Comparison of ENCODE assay signal across 15 cellular contexts in genomic region chr3:51963951-51964451, GRCh38. TPM values are rescaled to one million over a fixed set of nuclear protein-coding genes. Genes with fewer than 3 reads are reported as not detected.
DNase-seq lines count a peak whose midpoint lies in the region; ATAC-seq and TF ChIP-seq lines count a peak whose summit lies in the region.
"Had no signal": no experiment of that assay in that cellular context is flagged by ENCODE, and none has a peak within 500 bp of the region (broad histone marks: within the 10 kb centered on the region; RNA-seq: fewer than 3 reads in every experiment).

No MANE protein-coding gene starts in this region.

- intact Hi-C loops in left cardiac atrium (cut with DNase I) (no loop called here), psoas muscle (cut with DNase I) (no loop called here)

- H3K9ac ChIP-seq in NT2/D1 (ENCODE audit: insufficient read length, low read depth), result peak overlapping the region; percentile 32

- H3K4me3 ChIP-seq in HEK293 (ENCODE audit: low read depth, low read length), result no peak overlapping the region
- H3K4me3 ChIP-seq in NT2/D1 (ENCODE audit: insufficient read length, low read depth), result no peak overlapping the region
- peak overlapping the region; percentile 1 for H3K4me3 ChIP-seq in psoas muscle
- H3K4me3 ChIP-seq in coronary artery, result no peak overlapping the region

- POLR2A ChIA-PET in HEK293 (lab: Yijun Ruan, JAX), result no interaction called here

- H3K27me3 ChIP-seq in NT2/D1 (ENCODE audit: insufficient read depth, insufficient read length) (no peaks in the 10 kb centered on the region), psoas muscle (ENCODE audit: insufficient read depth in 3 of 3, low read length in 2 of 3) (no peaks in the 10 kb centered on the region)

- DNase-seq in NT2/D1 (ENCODE audit: low read depth, low spot score) (no peak), left cardiac atrium (peak; percentile 35), psoas muscle (peak; percentile 66 to 82), coronary artery (ENCODE audit: low spot score) (no peak), T-helper 17 cell (no peak)
- DNase-seq: activated CD8-positive, alpha-beta T cell treated with anti-CD3 and anti-CD28 coated beads, Interleukin-2, amount 10 ng/mL, durations not matched to agents 7 days and 5 days; activated gamma-delta T cell; CD4-positive, CD25-positive, alpha-beta regulatory T cell; NCI-H2029; small intestine had no signal

- H3K4me1 ChIP-seq in HEK293 (ENCODE audit: control insufficient read depth, insufficient read depth, low read length), result 0 out of 2 replicates have a peak, but pooled peaks cover 2% of the 10 kb centered on the region
- peaks cover 38% of the 10 kb centered on the region for H3K4me1 ChIP-seq in NT2/D1 (ENCODE audit: insufficient read depth, insufficient read length)
- H3K4me1 ChIP-seq in psoas muscle, result peaks cover 48% of the 10 kb centered on the region

- H3K9me3 ChIP-seq in HEK293 (ENCODE audit: control insufficient read depth, insufficient read depth, low read depth, low read length) (no peaks in the 10 kb centered on the region), NT2/D1 (ENCODE audit: insufficient read depth, low read length) (no peaks in the 10 kb centered on the region), psoas muscle (no peaks in the 10 kb centered on the region), T-helper 17 cell (ENCODE audit: control insufficient read depth, low read length, poor library complexity, severe bottlenecking) (no peaks in the 10 kb centered on the region)

- H3K4me1 Mint-ChIP-seq in T-helper 17 cell, result peaks cover 20% of the 10 kb centered on the region

- TF ChIP-seq CTCF in HEK293 (tag by site-specific recombination; IDR thresholded peaks at IDR 0.05) (no peak), psoas muscle (IDR thresholded peaks at IDR 0.05) (no peak), coronary artery (IDR thresholded peaks at IDR 0.05) (no peak)

- no peak overlapping the region for H3K4me3 Mint-ChIP-seq in T-helper 17 cell
- H3K4me3 Mint-ChIP-seq: activated CD8-positive, alpha-beta T cell treated with anti-CD3 and anti-CD28 coated beads, Interleukin-2, amount 10 ng/mL, durations not matched to agents 7 days and 5 days; central memory CD8-positive, alpha-beta T cell had no signal

- peaks cover 0 to 18% of the 10 kb centered on the region in 2 experiments; a peak in 1 of 3 replicates for H3K36me3 ChIP-seq in HEK293 (ENCODE audit: control insufficient read depth in 2 of 2, insufficient read depth in 1 of 2, low read length in 2 of 2)
- peaks cover 44% of the 10 kb centered on the region for H3K36me3 ChIP-seq in NT2/D1 (ENCODE audit: insufficient read depth, insufficient read length, low read length)
- H3K36me3 ChIP-seq in psoas muscle (ENCODE audit: insufficient read depth in 1 of 2, low read depth in 1 of 2), result peaks cover 0 to 26% of the 10 kb centered on the region in 2 donors

- no peak for ATAC-seq in left cardiac atrium
- ATAC-seq in psoas muscle, result peak; percentile 53 to 76 (median 62)
- no peak for ATAC-seq in HG02571 (IDR thresholded peaks at IDR 0.05; ENCODE audit: unreplicated experiment)
- no peak for ATAC-seq in GM21529 (IDR thresholded peaks at IDR 0.05; ENCODE audit: unreplicated experiment)
- ATAC-seq in T-helper 17 cell, result no peak
- ATAC-seq: activated CD8-positive, alpha-beta T cell treated with anti-CD3 and anti-CD28 coated beads, Interleukin-2, amount 10 ng/mL, durations not matched to agents 7 days and 5 days had no signal

- WGBS in psoas muscle, 3 donors, result 19 to 29% (median 27%) methylated on average over 8 to 12 of the region's 12 CpGs

- H3K27ac ChIP-seq in HEK293 (ENCODE audit: extremely low read depth, low read depth, low read length), result no peak overlapping the region
- H3K27ac ChIP-seq in psoas muscle, result peak overlapping the region; percentile 64
- H3K27ac ChIP-seq in coronary artery, result no peak overlapping the region

- H3K27me3 Mint-ChIP-seq in T-helper 17 cell, result no peaks in the 10 kb centered on the region
- H3K27me3 Mint-ChIP-seq: CD4-positive, CD25-positive, alpha-beta regulatory T cell; central memory CD8-positive, alpha-beta T cell had no signal

- peaks cover 6% of the 10 kb centered on the region for H3K36me3 Mint-ChIP-seq in T-helper 17 cell (ENCODE audit: low read depth)
- H3K36me3 Mint-ChIP-seq: CD4-positive, CD25-positive, alpha-beta regulatory T cell had no signal

- CTCF ChIA-PET in HEK293 (lab: Yijun Ruan, JAX), result interaction anchor here (2.3 kb wide), 1 partner anchor 10 kb away, joined by 12 read pairs; the partner anchor contains the start of genes ABHD14A and ABHD14B

- no peak overlapping the region for H3K27ac Mint-ChIP-seq in T-helper 17 cell
- H3K27ac Mint-ChIP-seq: activated CD8-positive, alpha-beta T cell treated with anti-CD3 and anti-CD28 coated beads, Interleukin-2, amount 10 ng/mL, durations not matched to agents 7 days and 5 days had no signal

TF ChIP-seq in HEK293, 187 proteins besides CTCF, POLR2A, EP300 and RAD21:
- no peak for TF ChIP-seq TRIM28 (IDR thresholded peaks at IDR 0.05; ENCODE audit: borderline replicate concordance, low read length)
- peak; percentile 46 for TF ChIP-seq EGR2 (tag by site-specific recombination; IDR thresholded peaks at IDR 0.05; ENCODE audit: low read depth)

RNA-seq across cellular contexts. Expression of gene PCBP4, which starts 3.3 kb away (rescaled TPM):
- total RNA-seq in left cardiac atrium (10 to 100 TPM; 49.1 to 68.3 TPM), psoas muscle (100 to 1,000 TPM; 117 to 161 (median 126) TPM), T-helper 17 cell (10 to 100 TPM; 20.2 to 28.7 TPM)
- polyA plus RNA-seq in psoas muscle, result 100 to 1,000 TPM in 1 of 3 donors, 10 to 100 TPM in 2; 36.0 to 133 (median 60.7) TPM

RNA-seq across cellular contexts. Expression of gene GPR62, which starts 8.8 kb away (rescaled TPM):
- total RNA-seq in left cardiac atrium (under 1 TPM in 1 of 2 donors, not detected in 1; 0.53 TPM), psoas muscle (under 1 TPM; 0.16 to 0.65 (median 0.32) TPM), T-helper 17 cell (not detected)
- polyA plus RNA-seq in psoas muscle, result under 1 TPM; 0.04 to 0.93 (median 0.07) TPM
- total RNA-seq: activated CD8-positive, alpha-beta T cell treated with anti-CD3 and anti-CD28 coated beads, Interleukin-2, amount 10 ng/mL, durations not matched to agents 7 days and 5 days; CD4-positive, CD25-positive, alpha-beta regulatory T cell; RPMI7951 had no signal

RNA-seq across cellular contexts. Expression of gene ABHD14B, which starts 9.8 kb away (rescaled TPM):
- total RNA-seq in left cardiac atrium (10 to 100 TPM; 22.0 to 22.1 TPM), psoas muscle (10 to 100 TPM in 3 of 4 donors, 1 to 10 TPM in 1; 9.5 to 15.9 (median 15.5) TPM), T-helper 17 cell (10 to 100 TPM; 34.8 to 51.1 TPM)
- polyA plus RNA-seq in psoas muscle, result 10 to 100 TPM; 11.7 to 24.8 (median 12.3) TPM

RNA-seq across cellular contexts. Expression of gene ABHD14A, which starts 10.9 kb away (rescaled TPM):
- total RNA-seq in left cardiac atrium, result 10 to 100 TPM; 18.1 to 18.3 TPM
- total RNA-seq in psoas muscle, result 10 to 100 TPM; 11.2 to 22.9 (median 15.4) TPM
- polyA plus RNA-seq in psoas muscle, result 10 to 100 TPM; 26.4 to 40.6 (median 29.1) TPM
- 10 to 100 TPM; 13.9 to 14.6 TPM for total RNA-seq in T-helper 17 cell

RNA-seq across cellular contexts. Expression of gene ACY1, which starts 19.3 kb away (rescaled TPM):
- total RNA-seq in left cardiac atrium (10 to 100 TPM; 21.8 to 24.8 TPM), psoas muscle (10 to 100 TPM; 29.4 to 56.5 (median 38.5) TPM), T-helper 17 cell (1 to 10 TPM; 7.1 to 7.6 TPM)
- 10 to 100 TPM; 19.9 to 59.3 (median 25.8) TPM for polyA plus RNA-seq in psoas muscle

Comparison
In these comparisons a context has a peak if more than half of its experiments do, and no peak if none do; other contexts are left out.
1. DNase-seq: peak in left cardiac atrium (single experiment) and psoas muscle (2 of 2); none in NT2/D1 (single experiment), coronary artery (single experiment) and T-helper 17 cell (0 of 3).
2. ATAC-seq: peak in psoas muscle (4 of 4); none in left cardiac atrium (0 of 2), HG02571 (single experiment), GM21529 (single experiment) and T-helper 17 cell (single experiment).